In genomic region chr12:107670999-107671643, GRCh38 we compare ENCODE assay signal across 9 cellular contexts. TPM values are rescaled to one million over a fixed set of nuclear protein-coding genes. Genes with fewer than 3 reads are reported as not detected.
DNase-seq lines count a peak whose midpoint lies in the region; ATAC-seq and TF ChIP-seq lines count a peak whose summit lies in the region.
"Had no signal": no experiment of that assay in that cellular context is flagged by ENCODE, and none has a peak within 500 bp of the region (broad histone marks: within the 10 kb centered on the region; RNA-seq: fewer than 3 reads in every experiment).

No MANE protein-coding gene starts in this region.

- no peak for DNase-seq in BJ (ENCODE audit: low read depth)
- DNase-seq in HCEC 1CT = peak; percentile 9
- peak; percentile 83 for DNase-seq in activated CD4-positive, alpha-beta T cell treated with anti-CD3 and anti-CD28 coated beads, Interleukin-2, amount 10 ng/mL, durations not matched to agents 24 days and 14 days
- no peak for DNase-seq in fibroblast of the aortic adventitia (ENCODE audit: low read depth)
- DNase-seq in stimulated activated CD4-positive, alpha-beta T cell treated with anti-CD3 and anti-CD28 coated beads, Interleukin-12 subunit alpha, Interleukin-12 subunit beta, amount 100 ng/mL, for 48 hours (ENCODE audit: low read depth in 2 of 3, low spot score in 1 of 3) = peak; percentile 10 to 28 (median 24)
- DNase-seq in lower leg skin (ENCODE audit: low spot score in 2 of 2) = no peak
- DNase-seq in HuH-7.5 (ENCODE audit: low spot score) = no peak

- no peak for ATAC-seq in GM18858 (IDR thresholded peaks at IDR 0.05; ENCODE audit: unreplicated experiment)

- peak; percentile 61 for TF ChIP-seq CTCF in BJ (IDR thresholded peaks at IDR 0.05; ENCODE audit: insufficient read depth, low read depth, low read length)
- peak; percentile 58 for TF ChIP-seq CTCF in fibroblast of the aortic adventitia (IDR thresholded peaks at IDR 0.05; ENCODE audit: insufficient read depth, low read length)
- TF ChIP-seq CTCF in lower leg skin (IDR thresholded peaks at IDR 0.05) = no peak

- TF ChIP-seq POLR2A in lower leg skin (IDR thresholded peaks at IDR 0.05) = no peak

- 48 to 50% methylated on average over 10 of the region's 10 CpGs for WGBS in lower leg skin, 2 donors

- H3K36me3 Mint-ChIP-seq in activated CD4-positive, alpha-beta T cell treated with anti-CD3 and anti-CD28 coated beads, Interleukin-2, amount 10 ng/mL, durations not matched to agents 24 days and 14 days (ENCODE audit: low read depth) = no peaks in the 10 kb centered on the region

- peak overlapping the region; percentile 8 for H3K27ac Mint-ChIP-seq in activated CD4-positive, alpha-beta T cell treated with anti-CD3 and anti-CD28 coated beads, Interleukin-2, amount 10 ng/mL, durations not matched to agents 24 days and 14 days

- H3K4me3 Mint-ChIP-seq in activated CD4-positive, alpha-beta T cell treated with anti-CD3 and anti-CD28 coated beads, Interleukin-2, amount 10 ng/mL, durations not matched to agents 24 days and 14 days = no peak overlapping the region

- intact Hi-C loops in activated CD4-positive, alpha-beta T cell treated with anti-CD3 and anti-CD28 coated beads, Interleukin-2, amount 10 ng/mL, durations not matched to agents 24 days and 14 days (cut with micrococcal nuclease) = loop anchor here (10.0 kb wide), 1 partner anchor 524 kb away; no protein-coding TSS in a partner anchor
- intact Hi-C loops in lower leg skin (cut with DNase I; ENCODE audit: low total_unique reads) = loop anchor here (10.0 kb wide), 1 partner anchor 214 kb away; no protein-coding TSS in a partner anchor

- CTCF ChIA-PET in BJ (lab: Yijun Ruan, JAX) = interaction anchor here (0.7 to 4.4 kb wide), 9 partner anchors 10 to 216 kb away, joined by 3 to 27 read pairs (median 3); no protein-coding TSS in a partner anchor

- H3K4me3 ChIP-seq in BJ (ENCODE audit: low read depth, low read length) (no peak overlapping the region), fibroblast of the aortic adventitia (ENCODE audit: low read depth, low read length) (no peak overlapping the region), lower leg skin (ENCODE audit: low read depth, poor library complexity, severe bottlenecking) (no peak overlapping the region)
- H3K4me3 ChIP-seq: HAP-1 had no signal

- H3K36me3 ChIP-seq in BJ (ENCODE audit: control insufficient read depth, insufficient read depth, low read length) = no peaks in the 10 kb centered on the region
- H3K36me3 ChIP-seq: HAP-1 had no signal

- H3K4me1 Mint-ChIP-seq in activated CD4-positive, alpha-beta T cell treated with anti-CD3 and anti-CD28 coated beads, Interleukin-2, amount 10 ng/mL, durations not matched to agents 24 days and 14 days = peaks cover 6% of the 10 kb centered on the region

- H3K9me3 Mint-ChIP-seq in activated CD4-positive, alpha-beta T cell treated with anti-CD3 and anti-CD28 coated beads, Interleukin-2, amount 10 ng/mL, durations not matched to agents 24 days and 14 days = no peaks in the 10 kb centered on the region

- POLR2A ChIA-PET in BJ (lab: Charles Lee) = no interaction called here

- peaks cover 2% of the 10 kb centered on the region for H3K27me3 ChIP-seq in BJ (ENCODE audit: control insufficient read depth, insufficient read depth, low read length)

- peaks cover 18% of the 10 kb centered on the region for H3K27me3 Mint-ChIP-seq in activated CD4-positive, alpha-beta T cell treated with anti-CD3 and anti-CD28 coated beads, Interleukin-2, amount 10 ng/mL, durations not matched to agents 24 days and 14 days

RNA-seq across cellular contexts. Expression of gene PWP1, which starts 14.5 kb away (rescaled TPM):
- polyA plus RNA-seq in BJ (2011; rRNA removed) = 53.4 and 73.8 TPM in 2 replicates
- polyA minus RNA-seq in BJ (2011; rRNA and poly(A)+ RNA removed) = 22.3 and 24.5 TPM in 2 replicates
- 56.3 and 63.2 TPM in 2 replicates for total RNA-seq in activated CD4-positive, alpha-beta T cell treated with anti-CD3 and anti-CD28 coated beads, Interleukin-2, amount 10 ng/mL, durations not matched to agents 24 days and 14 days
- total RNA-seq in fibroblast of the aortic adventitia (ENCODE audit: low replicate concordance) (72.0 and 142 TPM in 2 replicates), lower leg skin (10 to 100 TPM; 47.2 to 84.9 (median 49.9) TPM)

Comparison
In these comparisons a context has a peak if more than half of its experiments do, and no peak if none do; other contexts are left out.
1. DNase-seq: peak in HCEC 1CT (single experiment), activated CD4-positive, alpha-beta T cell treated with anti-CD3 and anti-CD28 coated beads, Interleukin-2, amount 10 ng/mL, durations not matched to agents 24 days and 14 days (single experiment) and stimulated activated CD4-positive, alpha-beta T cell treated with anti-CD3 and anti-CD28 coated beads, Interleukin-12 subunit alpha, Interleukin-12 subunit beta, amount 100 ng/mL, for 48 hours (3 of 3); none in BJ (single experiment), fibroblast of the aortic adventitia (single experiment), lower leg skin (0 of 2) and HuH-7.5 (single experiment).
2. CTCF ChIP-seq: peak in BJ (single experiment) and fibroblast of the aortic adventitia (single experiment); none in lower leg skin (0 of 3).